21 cellular contexts compared by ENCODE assay signal in genomic region chr1:105632342-105633196, GRCh38.
DNase-seq lines count a peak whose midpoint lies in the region; ATAC-seq and TF ChIP-seq lines count a peak whose summit lies in the region.
"Had no signal": no experiment of that assay in that cellular context is flagged by ENCODE, and none has a peak within 500 bp of the region (broad histone marks: within the 10 kb centered on the region; RNA-seq: fewer than 3 reads in every experiment).

No MANE protein-coding gene starts in this region.

- H3K4me1 ChIP-seq in BE2C = peaks cover 15% of the 10 kb centered on the region
- H3K4me1 ChIP-seq: gastroesophageal sphincter had no signal

- H3K36me3 Mint-ChIP-seq in nephron (ENCODE audit: low read depth) = peaks cover 4% of the 10 kb centered on the region
- H3K36me3 Mint-ChIP-seq: natural killer cell treated with Interleukin-12 subunit alpha and Interleukin-12 subunit beta and Interleukin-15 and Interleukin-18, amount 100 ng/mL, for 72 hours; stimulated activated effector memory CD8-positive, alpha-beta T cell treated with anti-CD3 and anti-CD28 coated beads, Interleukin-12 subunit alpha, Interleukin-12 subunit beta, amount 100 ng/mL, for 72 hours had no signal

- peaks cover 16% of the 10 kb centered on the region for H3K4me1 Mint-ChIP-seq in nephron
- H3K4me1 Mint-ChIP-seq: stimulated activated effector memory CD8-positive, alpha-beta T cell treated with anti-CD3 and anti-CD28 coated beads, Interleukin-12 subunit alpha, Interleukin-12 subunit beta, amount 100 ng/mL, for 72 hours had no signal

- no peaks in the 10 kb centered on the region for H3K36me3 ChIP-seq in BE2C
- H3K36me3 ChIP-seq: gastroesophageal sphincter had no signal

- H3K27me3 ChIP-seq in BE2C = no peaks in the 10 kb centered on the region
- H3K27me3 ChIP-seq: gastroesophageal sphincter had no signal

- TF ChIP-seq CTCF in BE2C (IDR thresholded peaks at IDR 0.05; ENCODE audit: low read depth, low read length) (no peak), nephron (IDR thresholded peaks at IDR 0.05; ENCODE audit: unreplicated experiment in 3 of 3) (no peak)

- H3K4me3 ChIP-seq in BE2C (ENCODE audit: low read depth, low read length) = peak overlapping the region; percentile 27
- H3K4me3 ChIP-seq: coronary artery, gastroesophageal sphincter, lung had no signal

- DNase-seq in BE2C = peak; percentile 91
- DNase-seq in NCI-H146 treated with DMSO at 0.1 percent for 48 hours (lab: John Stamatoyannopoulos, UW; ENCODE audit: unreplicated experiment) = peak; percentile 64
- peak; percentile 8 for DNase-seq in glomerular visceral epithelial cell (ENCODE audit: extremely low spot score)
- DNase-seq in anterior cingulate cortex (lab: John Stamatoyannopoulos, UW) = no peak
- no peak for DNase-seq in DMS79 (lab: John Stamatoyannopoulos, UW)
- DNase-seq in epidermal melanocyte (ENCODE audit: insufficient read length, low spot score) = no peak
- DNase-seq: activated CD4-positive, CD25-positive, alpha-beta regulatory T cell; activated CD8-positive, alpha-beta T cell treated with anti-CD3 and anti-CD28 coated beads for 36 hours; activated naive CD4-positive, alpha-beta T cell treated with anti-CD3 and anti-CD28 coated beads, Interleukin-2, amount 50 U/mL, for 16 hours; activated T-cell treated with anti-CD3 and anti-CD28 coated beads, Interleukin-2, amount 50 U/mL, for 24 hours; C1 segment of cervical spinal cord; DMS 273 treated with DMSO at 0.1 percent for 48 hours; NCI-H1092; NCI-H524 had no signal

- peaks cover 7% of the 10 kb centered on the region for H3K9me3 Mint-ChIP-seq in nephron

- no peak for ATAC-seq in GM19023 (IDR thresholded peaks at IDR 0.05; ENCODE audit: unreplicated experiment)
- ATAC-seq: activated CD8-positive, alpha-beta T cell treated with anti-CD3 and anti-CD28 coated beads for 36 hours; gastroesophageal sphincter; natural killer cell treated with Interleukin-12 subunit alpha and Interleukin-12 subunit beta and Interleukin-15 and Interleukin-18, amount 100 ng/mL, for 72 hours; stimulated activated effector memory CD8-positive, alpha-beta T cell treated with anti-CD3 and anti-CD28 coated beads, Interleukin-12 subunit alpha, Interleukin-12 subunit beta, amount 100 ng/mL, for 72 hours had no signal

- H3K9me3 ChIP-seq in BE2C = no peaks in the 10 kb centered on the region
- H3K9me3 ChIP-seq: gastroesophageal sphincter had no signal

- peak overlapping the region in 2 of 3 experiments; percentile 1 to 35 for H3K4me3 Mint-ChIP-seq in nephron
- H3K4me3 Mint-ChIP-seq: activated CD8-positive, alpha-beta T cell treated with anti-CD3 and anti-CD28 coated beads for 36 hours; activated T-cell treated with anti-CD3 and anti-CD28 coated beads, Interleukin-2, amount 50 U/mL, for 24 hours; natural killer cell treated with Interleukin-12 subunit alpha and Interleukin-12 subunit beta and Interleukin-15 and Interleukin-18, amount 100 ng/mL, for 72 hours; stimulated activated effector memory CD8-positive, alpha-beta T cell treated with anti-CD3 and anti-CD28 coated beads, Interleukin-12 subunit alpha, Interleukin-12 subunit beta, amount 100 ng/mL, for 72 hours had no signal

- peak overlapping the region; percentile 58 to 74 (median 59) for H3K27ac Mint-ChIP-seq in nephron
- H3K27ac Mint-ChIP-seq: activated CD8-positive, alpha-beta T cell treated with anti-CD3 and anti-CD28 coated beads for 36 hours; activated T-cell treated with anti-CD3 and anti-CD28 coated beads, Interleukin-2, amount 50 U/mL, for 24 hours; natural killer cell treated with Interleukin-12 subunit alpha and Interleukin-12 subunit beta and Interleukin-15 and Interleukin-18, amount 100 ng/mL, for 72 hours; stimulated activated effector memory CD8-positive, alpha-beta T cell treated with anti-CD3 and anti-CD28 coated beads, Interleukin-12 subunit alpha, Interleukin-12 subunit beta, amount 100 ng/mL, for 72 hours had no signal

- no peaks in the 10 kb centered on the region for H3K27me3 Mint-ChIP-seq in nephron (ENCODE audit: low read depth)
- H3K27me3 Mint-ChIP-seq: activated CD8-positive, alpha-beta T cell treated with anti-CD3 and anti-CD28 coated beads for 36 hours; activated T-cell treated with anti-CD3 and anti-CD28 coated beads, Interleukin-2, amount 50 U/mL, for 24 hours; natural killer cell treated with Interleukin-12 subunit alpha and Interleukin-12 subunit beta and Interleukin-15 and Interleukin-18, amount 100 ng/mL, for 72 hours had no signal

Comparison
In these comparisons a context has a peak if more than half of its experiments do, and no peak if none do; other contexts are left out.
1. DNase-seq: peak in BE2C (single experiment), NCI-H146 treated with DMSO at 0.1 percent for 48 hours (single experiment) and glomerular visceral epithelial cell (single experiment); none in anterior cingulate cortex (0 of 58), DMS79 (single experiment) and epidermal melanocyte (single experiment).